9 cellular contexts compared by ENCODE assay signal in the genomic region with DNA sequence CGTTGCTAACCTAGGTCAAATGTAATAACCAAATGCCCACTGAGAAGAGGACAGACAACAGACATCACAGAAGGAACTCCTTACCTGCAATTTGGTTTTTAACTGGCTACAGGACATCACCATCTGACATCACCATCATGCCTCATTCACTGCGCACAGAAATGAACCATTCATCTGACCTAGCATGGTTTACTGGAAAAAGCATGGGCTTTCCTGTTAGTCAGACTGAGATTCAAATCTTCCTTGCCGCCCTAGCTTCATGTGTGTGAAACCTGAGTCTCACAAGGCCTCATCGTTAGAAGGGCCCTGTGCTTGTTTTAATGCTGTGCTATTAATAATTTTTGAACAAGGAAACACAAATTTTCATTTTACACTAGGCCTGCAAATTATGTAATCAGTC. TPM values are rescaled to one million over a fixed set of nuclear protein-coding genes. Genes with fewer than 3 reads are reported as not detected.
DNase-seq lines count a peak whose midpoint lies in the region; ATAC-seq, FAIRE-seq and TF ChIP-seq lines count a peak whose summit lies in the region.
"Had no signal": no experiment of that assay in that cellular context is flagged by ENCODE, and none has a peak within 500 bp of the region (broad histone marks: within the 10 kb centered on the region; RNA-seq: fewer than 3 reads in every experiment).

No MANE protein-coding gene starts in this region.

- H3K27ac Mint-ChIP-seq in T-helper 17 cell, result peak overlapping the region; percentile 92

- H3K36me3 ChIP-seq in H1 (ENCODE audit: control insufficient read depth in 2 of 4, insufficient read depth in 4 of 4, low read length in 3 of 4), result no peaks in the 10 kb centered on the region

- ATAC-seq in T-helper 17 cell (no peak), GM21390 (IDR thresholded peaks at IDR 0.05; ENCODE audit: unreplicated experiment) (no peak)

- no peak overlapping the region for H3K4me3 ChIP-seq in H1 (ENCODE audit: extremely low read depth in 1 of 4, insufficient read depth in 2 of 4, low read depth in 3 of 4, low read length in 4 of 4)

- peaks cover 27% of the 10 kb centered on the region for H3K4me1 Mint-ChIP-seq in T-helper 17 cell

- TF ChIP-seq RAD21 in H1 (IDR thresholded peaks at IDR 0.05 in 1 of 2, conservative IDR thresholded peaks at IDR 0.05 in 1 of 2; ENCODE audit: low read depth in 2 of 2, low read length in 2 of 2), result no peak

- TF ChIP-seq EP300 in H1 (IDR thresholded peaks at IDR 0.05; ENCODE audit: borderline replicate concordance in 1 of 2, low read depth in 2 of 2, low read length in 2 of 2), result no peak

- no peaks in the 10 kb centered on the region for H3K79me1 ChIP-seq in H1 (ENCODE audit: low read depth, low read length)

- H3K18ac ChIP-seq in H1 (ENCODE audit: extremely low read depth, low read length), result no peak overlapping the region

- H3K23ac ChIP-seq in H1 (ENCODE audit: insufficient read length), result no peak overlapping the region

- H3K9me3 ChIP-seq in T-helper 17 cell (ENCODE audit: control insufficient read depth, low read length, poor library complexity, severe bottlenecking) (no peaks in the 10 kb centered on the region), H1 (ENCODE audit: insufficient read depth in 2 of 2, low read depth in 1 of 2, low read length in 1 of 2) (no peaks in the 10 kb centered on the region)

- no peak for DNase-seq in GM12892 (ENCODE audit: insufficient read length)
- no peak for DNase-seq in T-helper 17 cell
- DNase-seq in H1 (ENCODE audit: low read depth in 1 of 2, low spot score in 2 of 2), result no peak
- DNase-seq in stimulated activated CD4-positive, alpha-beta T cell treated with anti-CD3 and anti-CD28 coated beads, Interleukin-1b, Interleukin-23, amount 100 ng/mL, for 48 hours, result peak; percentile 59
- no peak for DNase-seq in GM19238 (ENCODE audit: insufficient read length, low spot score)
- DNase-seq in NCI-H1105 treated with DMSO at 0.1 percent for 48 hours (lab: John Stamatoyannopoulos, UW), result no peak
- DNase-seq in NCI-H510A (lab: John Stamatoyannopoulos, UW), result no peak
- DNase-seq: mesendoderm had no signal

- no peak overlapping the region for H2BK120ac ChIP-seq in H1 (replicated peaks; ENCODE audit: low read depth, low read length)

- H3K36me3 Mint-ChIP-seq in T-helper 17 cell (ENCODE audit: low read depth), result peaks cover 5% of the 10 kb centered on the region

- peaks cover 4% of the 10 kb centered on the region for H3K27me3 Mint-ChIP-seq in T-helper 17 cell

- CTCF ChIA-PET in H1 (lab: Charles Lee; ENCODE audit: partially characterized antibody), result interaction anchor here (1.0 to 2.4 kb wide), 9 partner anchors 8 to 835 kb away, joined by 3 to 12 read pairs (median 3); a partner anchor contains a TSS

- TF ChIP-seq POLR2A in GM12892 (IDR thresholded peaks at IDR 0.05; ENCODE audit: low read depth, low read length) (peak; percentile 44), H1 (IDR thresholded peaks at IDR 0.05; ENCODE audit: control extremely low read depth in 1 of 2, low read depth in 2 of 2, low read length in 2 of 2) (no peak)

- peaks cover 0 to 3% of the 10 kb centered on the region in 2 experiments for H4K20me1 ChIP-seq in H1 (replicated peaks in 1 of 2; ENCODE audit: control insufficient read depth in 1 of 2, insufficient read depth in 2 of 2, low read length in 2 of 2)

- no peak overlapping the region for H2BK20ac ChIP-seq in H1 (ENCODE audit: low read length)

- no peak overlapping the region for H3K4me2 ChIP-seq in H1 (ENCODE audit: insufficient read depth in 1 of 2, low read depth in 2 of 2, low read length in 2 of 2)

- no peak overlapping the region for H3K27ac ChIP-seq in H1 (ENCODE audit: low read depth, low read length)

- H2AFZ ChIP-seq in H1 (ENCODE audit: low read length), result peak overlapping the region; percentile 99

- peaks cover 0 to 5% (median 0%) of the 10 kb centered on the region in 4 experiments; a peak in 2 of 7 replicates for H3K4me1 ChIP-seq in H1 (replicated peaks in 1 of 4; ENCODE audit: control insufficient read depth in 3 of 4, insufficient read depth in 4 of 4, low read length in 3 of 4)

- H3K79me2 ChIP-seq in H1 (ENCODE audit: control insufficient read depth in 1 of 2, insufficient read depth in 2 of 2, low read length in 2 of 2), result peaks cover 0 to 25% of the 10 kb centered on the region in 2 experiments; a peak in 2 of 4 replicates

- no peak overlapping the region for H2BK5ac ChIP-seq in H1 (ENCODE audit: low read depth, low read length)

- POLR2A ChIA-PET in H1 (lab: Charles Lee; ENCODE audit: partially characterized antibody), result interaction anchor here (0.6 to 1.7 kb wide), 3 partner anchors 75 to 260 kb away, joined by 3 to 4 read pairs (median 3); no protein-coding TSS in a partner anchor

- whole genome bisulfite sequencing in H1 (ENCODE audit: extremely low coverage in 1 of 2, insufficient coverage in 1 of 2, insufficient read length in 1 of 2, insufficient replicate concordance in 2 of 2, low coverage in 1 of 2, low lambda C conversion rate in 2 of 2, missing lambda C conversion rate in 1 of 2), 2 experiments, result 96% methylated on average over 4 of the region's 4 CpGs; no CpG with 5 or more reads in 1 of the 2 experiments

- no peak overlapping the region for H3K4ac ChIP-seq in H1 (replicated peaks; ENCODE audit: insufficient read length, low read depth, low read length)

- H2BK12ac ChIP-seq in H1 (ENCODE audit: low read depth, low read length), result no peak overlapping the region

- H3K4me3 Mint-ChIP-seq in T-helper 17 cell, result peak overlapping the region; percentile 79

- H3K9ac ChIP-seq in H1 (replicated peaks in 1 of 4; ENCODE audit: extremely low read depth in 1 of 4, low read depth in 3 of 4, low read length in 3 of 4), result no peak overlapping the region

- no peak overlapping the region for H3K14ac ChIP-seq in H1 (ENCODE audit: insufficient read length)

- TF ChIP-seq CTCF in H1 (IDR thresholded peaks at IDR 0.05; ENCODE audit: control extremely low read depth in 1 of 3, insufficient read depth in 1 of 3, low read depth in 1 of 3, low read length in 3 of 3), result no peak

- H2BK15ac ChIP-seq in H1 (ENCODE audit: low read length), result no peak overlapping the region

- no peak overlapping the region for H4K91ac ChIP-seq in H1 (replicated peaks; ENCODE audit: insufficient read length, low read length)

- FAIRE-seq in GM12892 (lab: Jason Lieb, UNC) (no peak), H1 (lab: Jason Lieb, UNC) (no peak)

- no peak overlapping the region for H3K56ac ChIP-seq in H1 (replicated peaks; ENCODE audit: insufficient read length, low read depth, low read length)

- H3K27me3 ChIP-seq in H1 (replicated peaks in 1 of 4; ENCODE audit: control insufficient read depth in 3 of 4, extremely low read depth in 1 of 4, insufficient read depth in 3 of 4, low read length in 3 of 4), result no peaks in the 10 kb centered on the region

- no peak overlapping the region for H4K8ac ChIP-seq in H1 (ENCODE audit: extremely low read depth, insufficient read depth, low read length)

- H4K5ac ChIP-seq in H1 (ENCODE audit: insufficient read length, low read depth, low read length), result no peak overlapping the region

- H3K23me2 ChIP-seq in H1 (ENCODE audit: low read depth, low read length), result peaks cover 5% of the 10 kb centered on the region; the same call in 1 of the 2 replicates

- no peak overlapping the region for H2AK5ac ChIP-seq in H1 (ENCODE audit: low read depth, low read length)

TF ChIP-seq in H1, 55 proteins besides CTCF, POLR2A, EP300 and RAD21:
- TF ChIP-seq ZNF274 (IDR thresholded peaks at IDR 0.05; ENCODE audit: borderline replicate concordance, extremely low read depth, low read length) (no peak), BACH1 (IDR thresholded peaks at IDR 0.05; ENCODE audit: low read length) (no peak)

RNA-seq across cellular contexts. Expression of gene HIBCH, which starts 1.1 kb away (rescaled TPM):
- 26.6 TPM for polyA plus RNA-seq in GM12892 (2012; ENCODE audit: missing spikeins)
- total RNA-seq in T-helper 17 cell, result 10 to 100 TPM; 13.0 to 14.0 TPM
- total RNA-seq in H1 (2021; fragmentation: NEBNext Ultra II Directional; extraction: Animal tissue kit (Norgen Biotek cat#: 25700)), result 30.7 and 31.8 TPM in 2 replicates
- 4.7 and 7.5 TPM in 2 replicates for polyA plus RNA-seq in H1 (2011; rRNA removed)
- 14.7 TPM for polyA plus RNA-seq in H1 (2011; cell fraction: cytosol; rRNA removed)
- 9.6 TPM for polyA plus RNA-seq in H1 (2011; cell fraction: nucleus; rRNA removed)
- polyA plus RNA-seq in H1 (2012, experiment 1 of 2), result 18.3 to 37.6 TPM (median 20.5 TPM) in 4 replicates
- polyA plus RNA-seq in H1 (2012, experiment 2 of 2), result 2.6 TPM
- 24.0 TPM for polyA plus RNA-seq in H1 (2013, experiment 1 of 2)
- 21.8 TPM for polyA plus RNA-seq in H1 (2013, experiment 2 of 2)
- polyA minus RNA-seq in H1 (2011; rRNA and poly(A)+ RNA removed), result 16.2 and 16.7 TPM in 2 replicates
- polyA minus RNA-seq in H1 (2011; cell fraction: cytosol; rRNA and poly(A)+ RNA removed), result 11.8 TPM
- 44.2 TPM for polyA minus RNA-seq in H1 (2011; cell fraction: nucleus; rRNA and poly(A)+ RNA removed)

RNA-seq across cellular contexts. Expression of gene INPP1, which starts 22.7 kb away (rescaled TPM):
- 10.7 TPM for polyA plus RNA-seq in GM12892 (2012; ENCODE audit: missing spikeins)
- total RNA-seq in T-helper 17 cell, result 1 to 10 TPM; 3.0 to 3.7 TPM
- total RNA-seq in H1 (2021; fragmentation: NEBNext Ultra II Directional; extraction: Animal tissue kit (Norgen Biotek cat#: 25700)), result 2.5 and 3.0 TPM in 2 replicates
- polyA plus RNA-seq in H1 (2011; rRNA removed), result 0.83 and 0.88 TPM in 2 replicates
- polyA plus RNA-seq in H1 (2011; cell fraction: cytosol; rRNA removed), result 0.93 TPM
- 1.1 TPM for polyA plus RNA-seq in H1 (2011; cell fraction: nucleus; rRNA removed)
- polyA plus RNA-seq in H1 (2012, experiment 1 of 2), result 1.6 to 3.0 TPM (median 2.2 TPM) in 4 replicates
- polyA plus RNA-seq in H1 (2012, experiment 2 of 2), result 2.0 TPM
- 2.5 TPM for polyA plus RNA-seq in H1 (2013, experiment 1 of 2)
- polyA plus RNA-seq in H1 (2013, experiment 2 of 2), result 2.0 TPM
- 0.88 and 0.91 TPM in 2 replicates for polyA minus RNA-seq in H1 (2011; rRNA and poly(A)+ RNA removed)
- polyA minus RNA-seq in H1 (2011; cell fraction: cytosol; rRNA and poly(A)+ RNA removed), result 1.4 TPM
- polyA minus RNA-seq in H1 (2011; cell fraction: nucleus; rRNA and poly(A)+ RNA removed), result 2.0 TPM
